ENCODE assay signal across 8 cellular contexts in genomic region chr15:75578948-75579908, GRCh38. TPM values are rescaled to one million over a fixed set of nuclear protein-coding genes. Genes with fewer than 3 reads are reported as not detected.
DNase-seq lines count a peak whose midpoint lies in the region; ATAC-seq and TF ChIP-seq lines count a peak whose summit lies in the region.

Gene PTPN9 (minus strand): TSS chr15:75579315. CDS start chr15:75578776, 539 bp downstream.

- H3K4me1 Mint-ChIP-seq in activated CD4-positive, alpha-beta T cell treated with anti-CD3 and anti-CD28 coated beads, Interleukin-2, amount 10 ng/mL, durations not matched to agents 7 days and 5 days, result peaks cover 19% of the 10 kb centered on the region

- TF ChIP-seq POLR2A in GM15510 (IDR thresholded peaks at IDR 0.05; ENCODE audit: borderline replicate concordance, extremely low read depth, insufficient read length), result peak; percentile 42

- ATAC-seq in HG03045 (IDR thresholded peaks at IDR 0.05; ENCODE audit: unreplicated experiment) (peak; percentile 50), GM18517 (IDR thresholded peaks at IDR 0.05; ENCODE audit: unreplicated experiment) (no peak)

- peaks cover 3% of the 10 kb centered on the region for H3K36me3 Mint-ChIP-seq in activated CD4-positive, alpha-beta T cell treated with anti-CD3 and anti-CD28 coated beads, Interleukin-2, amount 10 ng/mL, durations not matched to agents 7 days and 5 days (ENCODE audit: low read depth)

- peak; percentile 34 for DNase-seq in NCI-H524 treated with DMSO at 0.1 percent for 48 hours (lab: John Stamatoyannopoulos, UW)
- DNase-seq in activated CD4-positive, alpha-beta T cell treated with anti-CD3 and anti-CD28 coated beads, Interleukin-2, amount 10 ng/mL, durations not matched to agents 7 days and 5 days, result peak; percentile 78
- DNase-seq in dedifferentiated amniotic fluid mesenchymal stem cell (ENCODE audit: extremely low spot score), result peak; percentile 76
- peak; percentile 95 for DNase-seq in left kidney (ENCODE audit: low read depth, low spot score)
- peak; percentile 45 to 72 for DNase-seq in stimulated activated CD4-positive, alpha-beta T cell treated with anti-CD3 and anti-CD28 coated beads, Interleukin-1b, Interleukin-23, amount 100 ng/mL, for 4 hours (ENCODE audit: low read depth in 2 of 2)

- no peaks in the 10 kb centered on the region for H3K9me3 Mint-ChIP-seq in activated CD4-positive, alpha-beta T cell treated with anti-CD3 and anti-CD28 coated beads, Interleukin-2, amount 10 ng/mL, durations not matched to agents 7 days and 5 days

- H3K27me3 Mint-ChIP-seq in activated CD4-positive, alpha-beta T cell treated with anti-CD3 and anti-CD28 coated beads, Interleukin-2, amount 10 ng/mL, durations not matched to agents 7 days and 5 days, result no peaks in the 10 kb centered on the region

- CTCF ChIA-PET in activated CD4-positive, alpha-beta T cell treated with anti-CD3 and anti-CD28 coated beads, Interleukin-2, amount 10 ng/mL, durations not matched to agents 7 days and 5 days (lab: Charles Lee), result interaction anchor here (0.7 to 2.7 kb wide), 9 partner anchors 11 to 61 kb away, joined by 3 to 15 read pairs (median 4); partner anchors contain the start of genes IMP3 and SNUPN

- POLR2A ChIA-PET in activated CD4-positive, alpha-beta T cell treated with anti-CD3 and anti-CD28 coated beads, Interleukin-2, amount 10 ng/mL, durations not matched to agents 7 days and 5 days (lab: Charles Lee), result interaction anchor here (0.8 to 1.4 kb wide), 3 partner anchors 11 to 61 kb away, joined by 3 to 7 read pairs (median 4); partner anchors contain the start of genes IMP3 and SNUPN

- H3K4me3 Mint-ChIP-seq in activated CD4-positive, alpha-beta T cell treated with anti-CD3 and anti-CD28 coated beads, Interleukin-2, amount 10 ng/mL, durations not matched to agents 7 days and 5 days, result peak within 1 kb of the TSS; percentile 92

- H3K27ac Mint-ChIP-seq in activated CD4-positive, alpha-beta T cell treated with anti-CD3 and anti-CD28 coated beads, Interleukin-2, amount 10 ng/mL, durations not matched to agents 7 days and 5 days, result peak within 1 kb of the TSS; percentile 95

RNA-seq across cellular contexts. Expression of gene PTPN9, which starts in this region (rescaled TPM):
- 10 to 100 TPM; 37.0 to 37.4 TPM for total RNA-seq in activated CD4-positive, alpha-beta T cell treated with anti-CD3 and anti-CD28 coated beads, Interleukin-2, amount 10 ng/mL, durations not matched to agents 7 days and 5 days

Comparison
In these comparisons a context has a peak if more than half of its experiments do, and no peak if none do; other contexts are left out.
1. DNase-seq: peak in every context shown above with its lines; median percentile 95 in left kidney; 78 in activated CD4-positive, alpha-beta T cell treated with anti-CD3 and anti-CD28 coated beads, Interleukin-2, amount 10 ng/mL, durations not matched to agents 7 days and 5 days; 76 in dedifferentiated amniotic fluid mesenchymal stem cell; 58 in stimulated activated CD4-positive, alpha-beta T cell treated with anti-CD3 and anti-CD28 coated beads, Interleukin-1b, Interleukin-23, amount 100 ng/mL, for 4 hours; 34 in NCI-H524 treated with DMSO at 0.1 percent for 48 hours.